Comparison of ENCODE assay signal across 8 cellular contexts in genomic region chr3:115784739-115785571, GRCh38.
DNase-seq lines count a peak whose midpoint lies in the region; ATAC-seq and TF ChIP-seq lines count a peak whose summit lies in the region.

No MANE protein-coding gene starts in this region.

- H3K36me3 Mint-ChIP-seq in activated CD8-positive, alpha-beta T cell treated with anti-CD3 and anti-CD28 coated beads for 36 hours (ENCODE audit: low read depth) = no peaks in the 10 kb centered on the region

- CTCF ChIA-PET in activated CD8-positive, alpha-beta T cell treated with anti-CD3 and anti-CD28 coated beads for 36 hours (lab: Charles Lee) = interaction anchor here (0.6 to 2.5 kb wide), 20 partner anchors 9 to 907 kb away, joined by 3 to 10 read pairs (median 4); no protein-coding TSS in a partner anchor

- no peaks in the 10 kb centered on the region for H3K27me3 Mint-ChIP-seq in activated CD8-positive, alpha-beta T cell treated with anti-CD3 and anti-CD28 coated beads for 36 hours

- POLR2A ChIA-PET in activated CD8-positive, alpha-beta T cell treated with anti-CD3 and anti-CD28 coated beads for 36 hours (lab: Charles Lee) = interaction anchor here (0.9 kb wide), 1 partner anchor 270 kb away, joined by 3 read pairs; no protein-coding TSS in a partner anchor

- peak overlapping the region; percentile 73 for H3K4me3 Mint-ChIP-seq in activated CD8-positive, alpha-beta T cell treated with anti-CD3 and anti-CD28 coated beads for 36 hours

- intact Hi-C loops in activated CD8-positive, alpha-beta T cell treated with anti-CD3 and anti-CD28 coated beads for 36 hours (cut with micrococcal nuclease) = loop anchor here (2.0 to 10.0 kb wide), 2 partner anchors 120 to 638 kb away; partner anchors contain the start of gene ZBTB20

- peak; percentile 11 for TF ChIP-seq CTCF in activated CD8-positive, alpha-beta T cell treated with anti-CD3 and anti-CD28 coated beads for 36 hours (IDR thresholded peaks at IDR 0.05)

- no peaks in the 10 kb centered on the region for H3K9me3 Mint-ChIP-seq in activated CD8-positive, alpha-beta T cell treated with anti-CD3 and anti-CD28 coated beads for 36 hours

- peaks cover 19% of the 10 kb centered on the region for H3K4me1 Mint-ChIP-seq in activated CD8-positive, alpha-beta T cell treated with anti-CD3 and anti-CD28 coated beads for 36 hours (ENCODE audit: low read depth)

- no peak for ATAC-seq in activated CD8-positive, alpha-beta T cell treated with anti-CD3 and anti-CD28 coated beads for 36 hours
- ATAC-seq in HG02981 (IDR thresholded peaks at IDR 0.05; ENCODE audit: unreplicated experiment) = no peak

- peak overlapping the region; percentile 97 for H3K27ac Mint-ChIP-seq in activated CD8-positive, alpha-beta T cell treated with anti-CD3 and anti-CD28 coated beads for 36 hours

- DNase-seq in Ammon's horn (ENCODE audit: low spot score) = peak; percentile 45
- DNase-seq in HCEC 1CT = peak; percentile 42
- no peak for DNase-seq in activated CD8-positive, alpha-beta T cell treated with anti-CD3 and anti-CD28 coated beads for 36 hours
- DNase-seq in globus pallidus (ENCODE audit: low spot score) = peak; percentile 13
- DNase-seq in renal cortical epithelial cell (ENCODE audit: low read depth) = peak; percentile 47
- no peak for DNase-seq in stimulated activated CD4-positive, alpha-beta T cell treated with anti-CD3 and anti-CD28 coated beads, Interleukin-4, amount 100 ng/mL, for 4 hours
- no peak for DNase-seq in T-helper 9 cell

Comparison
In these comparisons a context has a peak if more than half of its experiments do, and no peak if none do; other contexts are left out.
1. DNase-seq: peak in Ammon's horn (single experiment), HCEC 1CT (single experiment), globus pallidus (single experiment) and renal cortical epithelial cell (single experiment); none in activated CD8-positive, alpha-beta T cell treated with anti-CD3 and anti-CD28 coated beads for 36 hours (single experiment), stimulated activated CD4-positive, alpha-beta T cell treated with anti-CD3 and anti-CD28 coated beads, Interleukin-4, amount 100 ng/mL, for 4 hours (0 of 2) and T-helper 9 cell (single experiment).